Comparison of ENCODE assay signal across 15 cellular contexts in genomic region chr12:105018761-105019160, GRCh38.
"Had no signal": no experiment of that assay in that cellular context is flagged by ENCODE, and none has a peak within 500 bp of the region (broad histone marks: within the 10 kb centered on the region; RNA-seq: fewer than 3 reads in every experiment).

No MANE protein-coding gene starts in this region.

- H3K4me3 Mint-ChIP-seq: activated CD4-positive, alpha-beta T cell treated with anti-CD3 and anti-CD28 coated beads, Interleukin-2, amount 10 ng/mL, durations not matched to agents 7 days and 5 days; activated naive CD8-positive, alpha-beta T cell treated with anti-CD3 and anti-CD28 coated beads for 36 hours; mesothelial cell of epicardium; naive thymus-derived CD4-positive, alpha-beta T cell had no signal

- H3K27ac ChIP-seq: esophagus muscularis mucosa, hepatocyte had no signal

- ATAC-seq: naive thymus-derived CD4-positive, alpha-beta T cell had no signal

- DNase-seq: activated CD4-positive, alpha-beta T cell treated with anti-CD3 and anti-CD28 coated beads, Interleukin-2, amount 10 ng/mL, durations not matched to agents 7 days and 5 days; activated CD4-positive, CD25-positive, alpha-beta regulatory T cell; activated CD8-positive, alpha-beta memory T cell treated with anti-CD3 and anti-CD28 coated beads, Interleukin-2, amount 50 U/mL, for 48 hours; activated gamma-delta T cell treated with Interleukin-2 at 50 U/mL for 16 hours; activated naive CD8-positive, alpha-beta T cell treated with anti-CD3 and anti-CD28 coated beads for 36 hours; aorta; islet precursor cell; naive thymus-derived CD4-positive, alpha-beta T cell; retina; stimulated activated CD4-positive, alpha-beta T cell treated with anti-CD3 and anti-CD28 coated beads, Interleukin-12 subunit alpha, Interleukin-12 subunit beta, amount 100 ng/mL, for 4 hours; stimulated activated CD4-positive, alpha-beta T cell treated with anti-CD3 and anti-CD28 coated beads, Interleukin-2, amount 100 ng/mL, for 24 hours had no signal

- H3K9me3 Mint-ChIP-seq: activated naive CD8-positive, alpha-beta T cell treated with anti-CD3 and anti-CD28 coated beads for 36 hours; mesothelial cell of epicardium; naive thymus-derived CD4-positive, alpha-beta T cell had no signal

- H3K79me2 ChIP-seq: hepatocyte had no signal

- H3K27me3 ChIP-seq: esophagus muscularis mucosa, hepatocyte had no signal

- H3K27me3 Mint-ChIP-seq: activated CD4-positive, alpha-beta T cell treated with anti-CD3 and anti-CD28 coated beads, Interleukin-2, amount 10 ng/mL, durations not matched to agents 7 days and 5 days; activated naive CD8-positive, alpha-beta T cell treated with anti-CD3 and anti-CD28 coated beads for 36 hours; naive thymus-derived CD4-positive, alpha-beta T cell had no signal

- H2AFZ ChIP-seq: hepatocyte had no signal

- H3K4me3 ChIP-seq: esophagus muscularis mucosa, hepatocyte, lung had no signal

- H3K4me1 Mint-ChIP-seq: activated CD4-positive, alpha-beta T cell treated with anti-CD3 and anti-CD28 coated beads, Interleukin-2, amount 10 ng/mL, durations not matched to agents 7 days and 5 days; activated naive CD8-positive, alpha-beta T cell treated with anti-CD3 and anti-CD28 coated beads for 36 hours had no signal

- H3K9me3 ChIP-seq: esophagus muscularis mucosa had no signal

- H3K4me1 ChIP-seq: esophagus muscularis mucosa had no signal

- H3K4me2 ChIP-seq: hepatocyte had no signal

- H3K27ac Mint-ChIP-seq: activated CD4-positive, alpha-beta T cell treated with anti-CD3 and anti-CD28 coated beads, Interleukin-2, amount 10 ng/mL, durations not matched to agents 7 days and 5 days; activated naive CD8-positive, alpha-beta T cell treated with anti-CD3 and anti-CD28 coated beads for 36 hours; mesothelial cell of epicardium; naive thymus-derived CD4-positive, alpha-beta T cell had no signal
